Comparison of ENCODE assay signal across 31 cellular contexts in the genomic region with DNA sequence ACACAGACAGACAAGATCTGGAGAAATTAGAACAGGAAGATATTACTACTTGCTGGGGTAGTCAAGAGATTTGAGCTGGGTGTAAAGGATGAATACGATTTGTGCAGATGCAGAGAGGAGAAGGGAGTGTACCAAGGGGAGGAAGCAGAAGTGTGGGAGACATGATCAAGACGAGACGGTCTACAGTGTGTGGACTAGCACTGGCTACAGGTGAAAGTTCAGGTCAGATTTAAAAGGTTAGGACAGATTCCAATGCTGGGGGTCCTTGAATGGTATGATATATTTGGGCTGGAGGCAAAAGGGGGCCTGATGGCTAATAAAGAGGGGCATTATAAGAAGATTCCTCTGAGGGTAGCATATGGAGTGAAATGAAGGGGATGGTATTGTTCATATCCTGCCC. TPM values are rescaled to one million over a fixed set of nuclear protein-coding genes. Genes with fewer than 3 reads are reported as not detected.
"Had no signal": no experiment of that assay in that cellular context is flagged by ENCODE, and none has a peak within 500 bp of the region (broad histone marks: within the 10 kb centered on the region; RNA-seq: fewer than 3 reads in every experiment).

No MANE protein-coding gene starts in this region.

- H3K4me1 ChIP-seq: right lobe of liver, upper lobe of left lung had no signal

- FAIRE-seq: colon, frontal cortex had no signal

- H3K27ac Mint-ChIP-seq: dendritic cell treated with granulocyte-macrophage colony-stimulating factor and Interleukin-4, amounts not matched to agents 40 ng/mL and 50 ng/mL, for 4 days; endodermal cell; naive B cell had no signal

- H3K27ac ChIP-seq: heart left ventricle, psoas muscle, right lobe of liver, spleen, stomach, upper lobe of left lung, uterus had no signal

- H3K9me3 ChIP-seq: heart left ventricle, psoas muscle, right lobe of liver, spleen, stomach, thoracic aorta, upper lobe of left lung, uterus had no signal

- H3K4me3 ChIP-seq: heart left ventricle, lung, psoas muscle, right lobe of liver, spleen, stomach, thoracic aorta, upper lobe of left lung, uterus had no signal

- H3K9me3 Mint-ChIP-seq: dendritic cell treated with granulocyte-macrophage colony-stimulating factor and Interleukin-4, amounts not matched to agents 40 ng/mL and 50 ng/mL, for 4 days; endodermal cell; naive B cell; nephron had no signal

- H3K27me3 ChIP-seq: heart left ventricle, right lobe of liver, spleen, stomach, upper lobe of left lung, uterus had no signal

- H3K27me3 Mint-ChIP-seq: dendritic cell treated with granulocyte-macrophage colony-stimulating factor and Interleukin-4, amounts not matched to agents 40 ng/mL and 50 ng/mL, for 4 days; naive B cell had no signal

- H3K4me3 Mint-ChIP-seq: dendritic cell treated with granulocyte-macrophage colony-stimulating factor and Interleukin-4, amounts not matched to agents 40 ng/mL and 50 ng/mL, for 4 days; endodermal cell; naive B cell; nephron had no signal

- H3K36me3 ChIP-seq: uterus had no signal

- ATAC-seq: heart left ventricle, left colon, left ventricle myocardium superior, psoas muscle, right lobe of liver had no signal

- H3K4me1 Mint-ChIP-seq: endodermal cell, naive B cell had no signal

- DNase-seq: effector CD4-positive, alpha-beta T cell; endodermal cell; heart left ventricle; hippocampal formation; left colon; left ventricle myocardium superior; mesendoderm; naive B cell; psoas muscle; retina; right lobe of liver; spleen; stimulated activated CD4-positive, alpha-beta T cell treated with anti-CD3 and anti-CD28 coated beads, Interleukin-15, amount 100 ng/mL, for 24 hours; stimulated activated CD4-positive, alpha-beta T cell treated with anti-CD3 and anti-CD28 coated beads, Interleukin-1b, Interleukin-23, amount 100 ng/mL, for 48 hours; stimulated activated CD4-positive, alpha-beta T cell treated with anti-CD3 and anti-CD28 coated beads, Interleukin-4, amount 100 ng/mL, for 4 hours; stimulated activated naive CD4-positive, alpha-beta T cell; stomach; substantia nigra; upper lobe of left lung; uterus had no signal

RNA-seq across cellular contexts. Expression of a gene that starts 12.1 kb away (rescaled TPM):
- total RNA-seq: endodermal cell, fibroblast of lung, frontal cortex, glomerular endothelial cell, heart left ventricle, kidney epithelial cell, left colon, left ventricle myocardium superior, lung, omental fat pad, psoas muscle, right lobe of liver, spleen, stomach, thoracic aorta, uterus had no signal
- polyA plus RNA-seq: esophagus, fibroblast of lung, heart left ventricle, stomach had no signal
